In genomic region chr18:8603663-8604520, GRCh38 we compare ENCODE assay signal across 10 cellular contexts. TPM values are rescaled to one million over a fixed set of nuclear protein-coding genes. Genes with fewer than 3 reads are reported as not detected.
A peak's percentile ranks its signal among the peaks of the same experiment; 100 is the strongest.
DNase-seq lines count a peak whose midpoint lies in the region; ATAC-seq lines count a peak whose summit lies in the region.
"Had no signal": no experiment of that assay in that cellular context is flagged by ENCODE, and none has a peak within 500 bp of the region (broad histone marks: within the 10 kb centered on the region; RNA-seq: fewer than 3 reads in every experiment).

No MANE protein-coding gene starts in this region.

- H3K36me3 Mint-ChIP-seq in activated CD4-positive, alpha-beta T cell treated with anti-CD3 and anti-CD28 coated beads, Interleukin-2, amount 10 ng/mL, durations not matched to agents 24 days and 14 days (ENCODE audit: low read depth): peaks cover 1% of the 10 kb centered on the region
- H3K36me3 Mint-ChIP-seq in activated naive CD8-positive, alpha-beta T cell: no peaks in the 10 kb centered on the region
- peaks cover 5% of the 10 kb centered on the region for H3K36me3 Mint-ChIP-seq in stimulated activated effector memory CD8-positive, alpha-beta T cell treated with anti-CD3 and anti-CD28 coated beads, Interleukin-12 subunit alpha, Interleukin-12 subunit beta, amount 100 ng/mL, for 72 hours

- peaks cover 24% of the 10 kb centered on the region for H3K4me1 Mint-ChIP-seq in activated CD4-positive, alpha-beta T cell treated with anti-CD3 and anti-CD28 coated beads, Interleukin-2, amount 10 ng/mL, durations not matched to agents 24 days and 14 days
- H3K4me1 Mint-ChIP-seq in activated naive CD8-positive, alpha-beta T cell (ENCODE audit: low read depth): peaks cover 20% of the 10 kb centered on the region
- H3K4me1 Mint-ChIP-seq in stimulated activated effector memory CD8-positive, alpha-beta T cell treated with anti-CD3 and anti-CD28 coated beads, Interleukin-12 subunit alpha, Interleukin-12 subunit beta, amount 100 ng/mL, for 72 hours: peaks cover 20% of the 10 kb centered on the region

- H3K4me3 ChIP-seq in Karpas-422 (ENCODE audit: low read length): peak overlapping the region; percentile 51

- H4K20me1 ChIP-seq in Karpas-422 (ENCODE audit: insufficient read depth, low read depth, low read length): no peaks in the 10 kb centered on the region

- H3K9me2 ChIP-seq in Karpas-422 (replicated peaks; ENCODE audit: insufficient read depth, low read length): no peaks in the 10 kb centered on the region

- ATAC-seq in stimulated activated effector memory CD8-positive, alpha-beta T cell treated with anti-CD3 and anti-CD28 coated beads, Interleukin-12 subunit alpha, Interleukin-12 subunit beta, amount 100 ng/mL, for 72 hours: no peak
- no peak for ATAC-seq in GM21528 (IDR thresholded peaks at IDR 0.05; ENCODE audit: low FRiP score, unreplicated experiment)

- no peaks in the 10 kb centered on the region for H3K9me3 Mint-ChIP-seq in activated CD4-positive, alpha-beta T cell treated with anti-CD3 and anti-CD28 coated beads, Interleukin-2, amount 10 ng/mL, durations not matched to agents 24 days and 14 days
- no peaks in the 10 kb centered on the region for H3K9me3 Mint-ChIP-seq in activated naive CD8-positive, alpha-beta T cell (ENCODE audit: low read depth)
- no peaks in the 10 kb centered on the region for H3K9me3 Mint-ChIP-seq in stimulated activated effector memory CD8-positive, alpha-beta T cell treated with anti-CD3 and anti-CD28 coated beads, Interleukin-12 subunit alpha, Interleukin-12 subunit beta, amount 100 ng/mL, for 72 hours

- no peaks in the 10 kb centered on the region for H3K36me3 ChIP-seq in Karpas-422 (ENCODE audit: insufficient read depth, low read length)

- peaks cover 38% of the 10 kb centered on the region for H3K4me1 ChIP-seq in Karpas-422 (ENCODE audit: low read length)

- no peaks in the 10 kb centered on the region for H3K79me2 ChIP-seq in Karpas-422 (ENCODE audit: low read length)

- H3K4me3 Mint-ChIP-seq in activated CD4-positive, alpha-beta T cell treated with anti-CD3 and anti-CD28 coated beads, Interleukin-2, amount 10 ng/mL, durations not matched to agents 24 days and 14 days: peak overlapping the region; percentile 54
- peak overlapping the region; percentile 40 for H3K4me3 Mint-ChIP-seq in activated naive CD8-positive, alpha-beta T cell
- H3K4me3 Mint-ChIP-seq in stimulated activated effector memory CD8-positive, alpha-beta T cell treated with anti-CD3 and anti-CD28 coated beads, Interleukin-12 subunit alpha, Interleukin-12 subunit beta, amount 100 ng/mL, for 72 hours: peak overlapping the region; percentile 52

- peaks cover 28% of the 10 kb centered on the region for H3K27me3 Mint-ChIP-seq in activated CD4-positive, alpha-beta T cell treated with anti-CD3 and anti-CD28 coated beads, Interleukin-2, amount 10 ng/mL, durations not matched to agents 24 days and 14 days
- peaks cover 12% of the 10 kb centered on the region for H3K27me3 Mint-ChIP-seq in activated naive CD8-positive, alpha-beta T cell

- intact Hi-C loops in activated CD4-positive, alpha-beta T cell treated with anti-CD3 and anti-CD28 coated beads, Interleukin-2, amount 10 ng/mL, durations not matched to agents 24 days and 14 days (cut with micrococcal nuclease): no loop called here

- DNase-seq in activated CD4-positive, alpha-beta T cell treated with anti-CD3 and anti-CD28 coated beads, Interleukin-2, amount 10 ng/mL, durations not matched to agents 24 days and 14 days: no peak
- no peak for DNase-seq in activated CD4-positive, alpha-beta T cell treated with anti-CD3 and anti-CD28 coated beads for 1 hour
- peak; percentile 70 for DNase-seq in Karpas-422
- DNase-seq in stimulated activated effector memory CD8-positive, alpha-beta T cell treated with anti-CD3 and anti-CD28 coated beads, Interleukin-12 subunit alpha, Interleukin-12 subunit beta, amount 100 ng/mL, for 72 hours (ENCODE audit: low spot score in 2 of 2): no peak
- DNase-seq in globus pallidus (ENCODE audit: low spot score): no peak
- DNase-seq in foreskin melanocyte: no peak
- DNase-seq: aorta, NCI-H1048 had no signal

- H3K27ac ChIP-seq in Karpas-422 (ENCODE audit: low read length): no peak overlapping the region

- no peaks in the 10 kb centered on the region for H3K27me3 ChIP-seq in Karpas-422 (ENCODE audit: low read length)

- H3K9ac ChIP-seq in Karpas-422 (ENCODE audit: low read length): peak overlapping the region; percentile 45

- peak overlapping the region; percentile 66 for H3K4me2 ChIP-seq in Karpas-422 (ENCODE audit: low read depth, low read length, poor library complexity, severe bottlenecking)

- peak overlapping the region; percentile 24; the same call in 1 of the 2 replicates for H2AFZ ChIP-seq in Karpas-422 (ENCODE audit: low read length)

- H3K27ac Mint-ChIP-seq in activated CD4-positive, alpha-beta T cell treated with anti-CD3 and anti-CD28 coated beads, Interleukin-2, amount 10 ng/mL, durations not matched to agents 24 days and 14 days: no peak overlapping the region
- no peak overlapping the region for H3K27ac Mint-ChIP-seq in activated naive CD8-positive, alpha-beta T cell
- peak overlapping the region; percentile 64 for H3K27ac Mint-ChIP-seq in stimulated activated effector memory CD8-positive, alpha-beta T cell treated with anti-CD3 and anti-CD28 coated beads, Interleukin-12 subunit alpha, Interleukin-12 subunit beta, amount 100 ng/mL, for 72 hours

- H3K9me3 ChIP-seq in Karpas-422 (ENCODE audit: low read length): no peaks in the 10 kb centered on the region

RNA-seq across cellular contexts. Expression of gene RAB12, which starts 5.3 kb away (rescaled TPM):
- 19.2 and 20.2 TPM in 2 replicates for total RNA-seq in activated CD4-positive, alpha-beta T cell treated with anti-CD3 and anti-CD28 coated beads, Interleukin-2, amount 10 ng/mL, durations not matched to agents 24 days and 14 days
- total RNA-seq in Karpas-422 (2014; rRNA removed; shearing (Covaris generic); ENCODE audit: low replicate concordance): 11.9 and 17.2 TPM in 2 replicates
